1 cellular context compared by ENCODE assay signal in genomic region chr5:85000671-85001070, GRCh38.
TF ChIP-seq lines count a peak whose summit lies in the region.

No MANE protein-coding gene starts in this region.

TF ChIP-seq in WTC11, 78 proteins besides CTCF, POLR2A, EP300 and RAD21 (continued from another document):
- TF ChIP-seq, protein P1, sequence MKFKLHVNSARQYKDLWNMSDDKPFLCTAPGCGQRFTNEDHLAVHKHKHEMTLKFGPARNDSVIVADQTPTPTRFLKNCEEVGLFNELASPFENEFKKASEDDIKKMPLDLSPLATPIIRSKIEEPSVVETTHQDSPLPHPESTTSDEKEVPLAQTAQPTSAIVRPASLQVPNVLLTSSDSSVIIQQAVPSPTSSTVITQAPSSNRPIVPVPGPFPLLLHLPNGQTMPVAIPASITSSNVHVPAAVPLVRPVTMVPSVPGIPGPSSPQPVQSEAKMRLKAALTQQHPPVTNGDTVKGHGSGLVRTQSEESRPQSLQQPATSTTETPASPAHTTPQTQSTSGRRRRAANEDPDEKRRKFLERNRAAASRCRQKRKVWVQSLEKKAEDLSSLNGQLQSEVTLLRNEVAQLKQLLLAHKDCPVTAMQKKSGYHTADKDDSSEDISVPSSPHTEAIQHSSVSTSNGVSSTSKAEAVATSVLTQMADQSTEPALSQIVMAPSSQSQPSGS (CRISPR knock-in tag; IDR thresholded peaks at IDR 0.05; ENCODE audit: borderline replicate concordance, low read depth): no peak
- TF ChIP-seq TCF7 (CRISPR knock-in tag; IDR thresholded peaks at IDR 0.05; ENCODE audit: low read depth) (no peak), ZNF219 (CRISPR knock-in tag; IDR thresholded peaks at IDR 0.05; ENCODE audit: borderline replicate concordance) (no peak), ZBTB43 (CRISPR knock-in tag; IDR thresholded peaks at IDR 0.05) (no peak), NFYB (CRISPR knock-in tag; conservative IDR thresholded peaks at IDR 0.05; ENCODE audit: low read depth) (no peak), ESRRA (CRISPR knock-in tag; IDR thresholded peaks at IDR 0.05; ENCODE audit: borderline replicate concordance) (no peak), SP1 (CRISPR knock-in tag; conservative IDR thresholded peaks at IDR 0.05) (no peak), ZNF671 (CRISPR knock-in tag; IDR thresholded peaks at IDR 0.05) (no peak)
